ENCODE assay signal across 20 cellular contexts in the genomic region with DNA sequence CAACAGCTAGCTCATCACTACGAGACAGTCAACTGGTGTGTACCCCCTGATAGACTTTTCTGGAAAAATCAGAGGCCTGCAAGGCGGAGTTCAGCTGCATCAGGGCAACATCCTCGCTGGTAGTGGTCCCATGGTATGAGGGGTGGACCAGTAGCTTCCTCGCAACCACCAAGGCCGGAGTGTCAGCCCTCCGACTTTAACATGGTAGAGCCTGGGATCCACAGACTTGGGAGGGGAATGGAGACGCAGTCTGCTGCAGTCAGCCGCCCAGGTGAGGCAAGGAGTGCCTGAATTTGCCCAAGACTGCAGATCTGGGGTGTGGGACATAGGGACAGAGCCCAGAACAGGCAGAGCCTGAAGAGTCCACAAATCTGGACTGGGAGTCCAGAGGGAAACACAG. TPM values are rescaled to one million over a fixed set of nuclear protein-coding genes. Genes with fewer than 3 reads are reported as not detected.
DNase-seq lines count a peak whose midpoint lies in the region; ATAC-seq and TF ChIP-seq lines count a peak whose summit lies in the region.
"Had no signal": no experiment of that assay in that cellular context is flagged by ENCODE, and none has a peak within 500 bp of the region (broad histone marks: within the 10 kb centered on the region; RNA-seq: fewer than 3 reads in every experiment).

No MANE protein-coding gene starts in this region.

- DNase-seq in activated CD4-positive, alpha-beta T cell treated with anti-CD3 and anti-CD28 coated beads, Interleukin-2, amount 10 ng/mL, durations not matched to agents 24 days and 14 days, result no peak
- no peak for DNase-seq in activated CD4-positive, alpha-beta T cell treated with anti-CD3 and anti-CD28 coated beads for 4 hours
- DNase-seq in natural killer cell, result no peak
- DNase-seq in natural killer cell treated with Interleukin-12 subunit alpha and Interleukin-12 subunit beta and Interleukin-15 and Interleukin-18, amount 100 ng/mL, for 72 hours (ENCODE audit: low spot score), result no peak
- no peak for DNase-seq in central memory CD8-positive, alpha-beta T cell (ENCODE audit: low spot score in 2 of 2)
- DNase-seq in spleen, result peak; percentile 52
- DNase-seq in T-helper 2 cell, result no peak
- DNase-seq in lower leg skin (ENCODE audit: low spot score in 2 of 2), result no peak
- DNase-seq: DMS79, GOT3, IMR-90, Kasumi-1, MG63, NCI-H1048, NCI-H1436 treated with DMSO at 0.1 percent for 48 hours, NCI-H2029, NCI-H345, NCI-H524 treated with DMSO at 0.1 percent for 48 hours had no signal

- H3K9me3 ChIP-seq in spleen, result no peaks in the 10 kb centered on the region
- H3K9me3 ChIP-seq: MG63 had no signal

- no peaks in the 10 kb centered on the region for H3K36me3 Mint-ChIP-seq in activated CD4-positive, alpha-beta T cell treated with anti-CD3 and anti-CD28 coated beads, Interleukin-2, amount 10 ng/mL, durations not matched to agents 24 days and 14 days (ENCODE audit: low read depth)
- H3K36me3 Mint-ChIP-seq in natural killer cell, result no peaks in the 10 kb centered on the region
- H3K36me3 Mint-ChIP-seq in natural killer cell treated with Interleukin-12 subunit alpha and Interleukin-12 subunit beta and Interleukin-15 and Interleukin-18, amount 100 ng/mL, for 72 hours, result no peaks in the 10 kb centered on the region
- peaks cover 8% of the 10 kb centered on the region for H3K36me3 Mint-ChIP-seq in central memory CD8-positive, alpha-beta T cell (ENCODE audit: insufficient read depth)

- H3K4me3 ChIP-seq in spleen, result no peak overlapping the region
- no peak overlapping the region for H3K4me3 ChIP-seq in lower leg skin (ENCODE audit: low read depth, poor library complexity, severe bottlenecking)
- H3K4me3 ChIP-seq: MG63 had no signal

- H3K4me1 ChIP-seq in spleen, result peaks cover 14 to 35% (median 30%) of the 10 kb centered on the region in 6 donors

- H3K4me1 Mint-ChIP-seq in activated CD4-positive, alpha-beta T cell treated with anti-CD3 and anti-CD28 coated beads, Interleukin-2, amount 10 ng/mL, durations not matched to agents 24 days and 14 days, result peaks cover 21% of the 10 kb centered on the region
- H3K4me1 Mint-ChIP-seq in natural killer cell, result peaks cover 58 to 70% of the 10 kb centered on the region in 2 donors
- H3K4me1 Mint-ChIP-seq in natural killer cell treated with Interleukin-12 subunit alpha and Interleukin-12 subunit beta and Interleukin-15 and Interleukin-18, amount 100 ng/mL, for 72 hours (ENCODE audit: low read depth in 2 of 2), result peaks cover 40% of the 10 kb centered on the region in 2 donors
- peaks cover 45% of the 10 kb centered on the region for H3K4me1 Mint-ChIP-seq in central memory CD8-positive, alpha-beta T cell

- no peak overlapping the region for H3K4me3 Mint-ChIP-seq in activated CD4-positive, alpha-beta T cell treated with anti-CD3 and anti-CD28 coated beads, Interleukin-2, amount 10 ng/mL, durations not matched to agents 24 days and 14 days
- H3K4me3 Mint-ChIP-seq in natural killer cell, result no peak overlapping the region
- no peak overlapping the region for H3K4me3 Mint-ChIP-seq in natural killer cell treated with Interleukin-12 subunit alpha and Interleukin-12 subunit beta and Interleukin-15 and Interleukin-18, amount 100 ng/mL, for 72 hours
- no peak overlapping the region for H3K4me3 Mint-ChIP-seq in central memory CD8-positive, alpha-beta T cell

- no peak for ATAC-seq in natural killer cell
- no peak for ATAC-seq in natural killer cell treated with Interleukin-12 subunit alpha and Interleukin-12 subunit beta and Interleukin-15 and Interleukin-18, amount 100 ng/mL, for 72 hours
- ATAC-seq in central memory CD8-positive, alpha-beta T cell (replicated peaks; ENCODE audit: extremely low read depth, poor library complexity, severe bottlenecking), result no peak

- peaks cover 0 to 19% (median 0%) of the 10 kb centered on the region in 7 donors for H3K27me3 ChIP-seq in spleen (replicated peaks in 1 of 7)
- H3K27me3 ChIP-seq: MG63 had no signal

- peak overlapping the region in 3 of 8 donors; percentile 8 to 71 (median 56) for H3K27ac ChIP-seq in spleen
- H3K27ac ChIP-seq: 22Rv1 had no signal

- intact Hi-C loops in activated CD4-positive, alpha-beta T cell treated with anti-CD3 and anti-CD28 coated beads, Interleukin-2, amount 10 ng/mL, durations not matched to agents 24 days and 14 days (cut with micrococcal nuclease), result no loop called here
- intact Hi-C loops in natural killer cell (cut with micrococcal nuclease) (loop anchor here (5.0 kb wide), 1 partner anchor 39 kb away; a partner anchor contains a TSS), spleen (cut with DNase I; ENCODE audit: low total_unique reads) (no loop called here), lower leg skin (cut with DNase I; ENCODE audit: low total_unique reads) (no loop called here)

- H3K27ac Mint-ChIP-seq in activated CD4-positive, alpha-beta T cell treated with anti-CD3 and anti-CD28 coated beads, Interleukin-2, amount 10 ng/mL, durations not matched to agents 24 days and 14 days, result peak overlapping the region; percentile 77
- peak overlapping the region; percentile 96 to 97 for H3K27ac Mint-ChIP-seq in natural killer cell
- no peak overlapping the region for H3K27ac Mint-ChIP-seq in natural killer cell treated with Interleukin-12 subunit alpha and Interleukin-12 subunit beta and Interleukin-15 and Interleukin-18, amount 100 ng/mL, for 72 hours
- peak overlapping the region; percentile 9 for H3K27ac Mint-ChIP-seq in central memory CD8-positive, alpha-beta T cell (ENCODE audit: low read depth)

- H3K27me3 Mint-ChIP-seq in activated CD4-positive, alpha-beta T cell treated with anti-CD3 and anti-CD28 coated beads, Interleukin-2, amount 10 ng/mL, durations not matched to agents 24 days and 14 days, result no peaks in the 10 kb centered on the region
- no peaks in the 10 kb centered on the region for H3K27me3 Mint-ChIP-seq in natural killer cell (ENCODE audit: low read depth in 2 of 2)
- no peaks in the 10 kb centered on the region for H3K27me3 Mint-ChIP-seq in natural killer cell treated with Interleukin-12 subunit alpha and Interleukin-12 subunit beta and Interleukin-15 and Interleukin-18, amount 100 ng/mL, for 72 hours
- peaks cover under 1% of the 10 kb centered on the region for H3K27me3 Mint-ChIP-seq in central memory CD8-positive, alpha-beta T cell

- peaks cover 3% of the 10 kb centered on the region for H3K9me3 Mint-ChIP-seq in activated CD4-positive, alpha-beta T cell treated with anti-CD3 and anti-CD28 coated beads, Interleukin-2, amount 10 ng/mL, durations not matched to agents 24 days and 14 days
- no peaks in the 10 kb centered on the region for H3K9me3 Mint-ChIP-seq in natural killer cell
- H3K9me3 Mint-ChIP-seq in natural killer cell treated with Interleukin-12 subunit alpha and Interleukin-12 subunit beta and Interleukin-15 and Interleukin-18, amount 100 ng/mL, for 72 hours, result no peaks in the 10 kb centered on the region
- H3K9me3 Mint-ChIP-seq in central memory CD8-positive, alpha-beta T cell, result no peaks in the 10 kb centered on the region

- TF ChIP-seq POLR2A in spleen (IDR thresholded peaks at IDR 0.05) (no peak), lower leg skin (IDR thresholded peaks at IDR 0.05) (no peak)

- TF ChIP-seq CTCF in natural killer cell (IDR thresholded peaks at IDR 0.05) (no peak), spleen (IDR thresholded peaks at IDR 0.05 in 8 of 11, conservative IDR thresholded peaks at IDR 0.05 in 3 of 11) (no peak), lower leg skin (IDR thresholded peaks at IDR 0.05) (no peak)

- no peaks in the 10 kb centered on the region for H3K36me3 ChIP-seq in spleen
- H3K36me3 ChIP-seq: MG63 had no signal

- 89 to 96% (median 90%) methylated on average over 8 of the region's 8 CpGs for WGBS in spleen, 5 donors
- WGBS in lower leg skin, 2 donors, result 85 to 87% methylated on average over 8 of the region's 8 CpGs

RNA-seq across cellular contexts. Expression of a gene that starts 13.4 kb away (rescaled TPM):
- 9.3 and 11.0 TPM in 2 replicates for total RNA-seq in activated CD4-positive, alpha-beta T cell treated with anti-CD3 and anti-CD28 coated beads, Interleukin-2, amount 10 ng/mL, durations not matched to agents 24 days and 14 days
- total RNA-seq in natural killer cell (1 to 10 TPM in 2 of 3 donors, under 1 TPM in 1; 0.78 to 1.5 (median 1.1) TPM), spleen (1 to 10 TPM in 5 of 7 donors, under 1 TPM in 1, not detected in 1; 0.79 to 3.8 (median 1.5) TPM), lower leg skin (10 to 100 TPM in 3 of 4 donors, 1 to 10 TPM in 1; 5.6 to 67.9 (median 19.4) TPM)
- total RNA-seq in natural killer cell treated with Interleukin-12 subunit alpha and Interleukin-12 subunit beta and Interleukin-15 and Interleukin-18, amount 100 ng/mL, for 72 hours, result 10 to 100 TPM in 1 of 2 donors, 1 to 10 TPM in 1; 3.8 to 22.1 TPM
- 1 to 10 TPM in 2 of 3 donors, under 1 TPM in 1; 0.73 to 1.6 (median 1.5) TPM for polyA plus RNA-seq in spleen

RNA-seq across cellular contexts. Expression of a gene that starts 14.4 kb away (rescaled TPM):
- not detected in 2 replicates for total RNA-seq in activated CD4-positive, alpha-beta T cell treated with anti-CD3 and anti-CD28 coated beads, Interleukin-2, amount 10 ng/mL, durations not matched to agents 24 days and 14 days
- total RNA-seq in natural killer cell, result 1 to 10 TPM; 1.5 to 7.7 (median 3.3) TPM
- under 1 TPM; 0.86 TPM for total RNA-seq in natural killer cell treated with Interleukin-12 subunit alpha and Interleukin-12 subunit beta and Interleukin-15 and Interleukin-18, amount 100 ng/mL, for 72 hours
- under 1 TPM in 1 of 7 donors, not detected in 6; 0.60 TPM for total RNA-seq in spleen
- polyA plus RNA-seq in spleen, result under 1 TPM in 2 of 3 donors, not detected in 1; 0.19 to 0.33 TPM
- 1 to 10 TPM; 2.3 to 6.7 (median 4.6) TPM for total RNA-seq in lower leg skin
- total RNA-seq: IMR-90 had no signal
- polyA plus RNA-seq: IMR-90 had no signal

RNA-seq across cellular contexts. Expression of a gene that starts 26.5 kb away (rescaled TPM):
- 10.2 and 11.8 TPM in 2 replicates for total RNA-seq in activated CD4-positive, alpha-beta T cell treated with anti-CD3 and anti-CD28 coated beads, Interleukin-2, amount 10 ng/mL, durations not matched to agents 24 days and 14 days
- total RNA-seq in natural killer cell (1 to 10 TPM in 1 of 3 donors, under 1 TPM in 1, not detected in 1; 0.64 to 6.6 TPM), spleen (1 to 10 TPM in 6 of 7 donors, under 1 TPM in 1; 0.81 to 4.9 (median 1.5) TPM), lower leg skin (under 1 TPM in 1 of 4 donors, not detected in 3; 0.63 TPM)
- total RNA-seq in natural killer cell treated with Interleukin-12 subunit alpha and Interleukin-12 subunit beta and Interleukin-15 and Interleukin-18, amount 100 ng/mL, for 72 hours, result 10 to 100 TPM in 1 of 2 donors, under 1 TPM in 1; 0.53 to 21.5 TPM
- 1 to 10 TPM in 2 of 3 donors, under 1 TPM in 1; 0.49 to 3.4 (median 1.8) TPM for polyA plus RNA-seq in spleen
- total RNA-seq: IMR-90 had no signal

RNA-seq across cellular contexts. Expression of a gene that starts 39.5 kb away (rescaled TPM):
- 21.2 and 22.2 TPM in 2 replicates for total RNA-seq in activated CD4-positive, alpha-beta T cell treated with anti-CD3 and anti-CD28 coated beads, Interleukin-2, amount 10 ng/mL, durations not matched to agents 24 days and 14 days
- total RNA-seq in natural killer cell (10 to 100 TPM; 12.0 to 12.7 (median 12.6) TPM), spleen (10 to 100 TPM; 27.5 to 98.6 (median 48.4) TPM), lower leg skin (10 to 100 TPM; 36.4 to 44.6 (median 40.3) TPM)
- total RNA-seq in natural killer cell treated with Interleukin-12 subunit alpha and Interleukin-12 subunit beta and Interleukin-15 and Interleukin-18, amount 100 ng/mL, for 72 hours, result 10 to 100 TPM; 21.5 to 24.7 TPM
- polyA plus RNA-seq in spleen, result 10 to 100 TPM; 31.6 to 62.6 (median 49.5) TPM

RNA-seq across cellular contexts. Expression of a gene that starts 45.3 kb away (rescaled TPM):
- total RNA-seq in activated CD4-positive, alpha-beta T cell treated with anti-CD3 and anti-CD28 coated beads, Interleukin-2, amount 10 ng/mL, durations not matched to agents 24 days and 14 days, result not detected in 2 replicates
- total RNA-seq in natural killer cell (under 1 TPM in 1 of 3 donors, not detected in 2; 0.33 TPM), spleen (not detected), lower leg skin (not detected)
- not detected for total RNA-seq in natural killer cell treated with Interleukin-12 subunit alpha and Interleukin-12 subunit beta and Interleukin-15 and Interleukin-18, amount 100 ng/mL, for 72 hours
- not detected for polyA plus RNA-seq in spleen
- total RNA-seq: IMR-90 had no signal
- polyA plus RNA-seq: AG04450, IMR-90 had no signal

Comparison
In these comparisons a context has a peak if more than half of its experiments do, and no peak if none do; other contexts are left out.
1. H3K27ac Mint-ChIP-seq: peak in activated CD4-positive, alpha-beta T cell treated with anti-CD3 and anti-CD28 coated beads, Interleukin-2, amount 10 ng/mL, durations not matched to agents 24 days and 14 days (single experiment), natural killer cell (2 of 2) and central memory CD8-positive, alpha-beta T cell (single experiment); none in natural killer cell treated with Interleukin-12 subunit alpha and Interleukin-12 subunit beta and Interleukin-15 and Interleukin-18, amount 100 ng/mL, for 72 hours (0 of 2).